8 cellular contexts compared by ENCODE assay signal in genomic region chr10:86411281-86411841, GRCh38. TPM values are rescaled to one million over a fixed set of nuclear protein-coding genes. Genes with fewer than 3 reads are reported as not detected.
A peak's percentile ranks its signal among the peaks of the same experiment; 100 is the strongest.
DNase-seq lines count a peak whose midpoint lies in the region; ATAC-seq and TF ChIP-seq lines count a peak whose summit lies in the region.

No MANE protein-coding gene starts in this region.

- DNase-seq in AG08396 (ENCODE audit: low spot score), result peak; percentile 51
- peak; percentile 69 for DNase-seq in activated CD8-positive, alpha-beta memory T cell treated with anti-CD3 and anti-CD28 coated beads, Interleukin-2, amount 10 ng/mL, durations not matched to agents 7 days and 5 days
- DNase-seq in left cardiac atrium, result peak; percentile 28
- DNase-seq in stimulated activated naive CD8-positive, alpha-beta T cell treated with anti-CD3 and anti-CD28 coated beads, Interleukin-15, amount 100 ng/mL, for 72 hours, result peak in 1 of 2 donors; percentile 31
- no peak for DNase-seq in thyroid gland

- no peaks in the 10 kb centered on the region for H3K9me3 ChIP-seq in thyroid gland

- 50 to 68% methylated on average over 7 of the region's 7 CpGs for WGBS in thyroid gland, 2 donors

- peak; percentile 37 for ATAC-seq in GM18870 (IDR thresholded peaks at IDR 0.05; ENCODE audit: unreplicated experiment)
- peak; percentile 55 for ATAC-seq in HG03432 (IDR thresholded peaks at IDR 0.05; ENCODE audit: unreplicated experiment)
- peak; percentile 81 for ATAC-seq in activated CD8-positive, alpha-beta memory T cell treated with anti-CD3 and anti-CD28 coated beads, Interleukin-2, amount 10 ng/mL, durations not matched to agents 7 days and 5 days
- ATAC-seq in left cardiac atrium, result peak; percentile 64 to 90
- ATAC-seq in stimulated activated naive CD8-positive, alpha-beta T cell treated with anti-CD3 and anti-CD28 coated beads, Interleukin-15, amount 100 ng/mL, for 72 hours, result peak; percentile 84
- ATAC-seq in HG02970 (IDR thresholded peaks at IDR 0.05; ENCODE audit: low FRiP score, unreplicated experiment), result no peak

- H3K36me3 ChIP-seq in thyroid gland, result no peaks in the 10 kb centered on the region

- H3K4me1 ChIP-seq in thyroid gland, result peaks cover 0 to 3% of the 10 kb centered on the region in 2 donors

- CTCF ChIA-PET in activated CD8-positive, alpha-beta memory T cell treated with anti-CD3 and anti-CD28 coated beads, Interleukin-2, amount 10 ng/mL, durations not matched to agents 7 days and 5 days (lab: Charles Lee), result interaction anchor here (0.5 to 5.5 kb wide), 7 partner anchors 10 to 449 kb away, joined by 3 to 87 read pairs (median 5); partner anchors contain the start of gene WAPL

- H3K27me3 Mint-ChIP-seq in activated CD8-positive, alpha-beta memory T cell treated with anti-CD3 and anti-CD28 coated beads, Interleukin-2, amount 10 ng/mL, durations not matched to agents 7 days and 5 days, result peaks cover 8% of the 10 kb centered on the region
- H3K27me3 Mint-ChIP-seq in stimulated activated naive CD8-positive, alpha-beta T cell treated with anti-CD3 and anti-CD28 coated beads, Interleukin-15, amount 100 ng/mL, for 72 hours, result no peaks in the 10 kb centered on the region

- H3K4me3 ChIP-seq in thyroid gland (replicated peaks in 1 of 3), result no peak overlapping the region

- intact Hi-C loops in left cardiac atrium (cut with DNase I), result no loop called here
- intact Hi-C loops in thyroid gland (cut with DNase I), result no loop called here

- H3K27ac ChIP-seq in thyroid gland, result no peak overlapping the region

- no peaks in the 10 kb centered on the region for H3K27me3 ChIP-seq in thyroid gland

- no peak for TF ChIP-seq POLR2A in thyroid gland (IDR thresholded peaks at IDR 0.05)

- peak overlapping the region; percentile 43 for H3K4me3 Mint-ChIP-seq in activated CD8-positive, alpha-beta memory T cell treated with anti-CD3 and anti-CD28 coated beads, Interleukin-2, amount 10 ng/mL, durations not matched to agents 7 days and 5 days
- peak overlapping the region; percentile 51 to 76 for H3K4me3 Mint-ChIP-seq in stimulated activated naive CD8-positive, alpha-beta T cell treated with anti-CD3 and anti-CD28 coated beads, Interleukin-15, amount 100 ng/mL, for 72 hours

- H3K27ac Mint-ChIP-seq in activated CD8-positive, alpha-beta memory T cell treated with anti-CD3 and anti-CD28 coated beads, Interleukin-2, amount 10 ng/mL, durations not matched to agents 7 days and 5 days, result peak overlapping the region; percentile 91
- H3K27ac Mint-ChIP-seq in stimulated activated naive CD8-positive, alpha-beta T cell treated with anti-CD3 and anti-CD28 coated beads, Interleukin-15, amount 100 ng/mL, for 72 hours, result peak overlapping the region; percentile 90 to 95

- peaks cover 7% of the 10 kb centered on the region for H3K9me3 Mint-ChIP-seq in activated CD8-positive, alpha-beta memory T cell treated with anti-CD3 and anti-CD28 coated beads, Interleukin-2, amount 10 ng/mL, durations not matched to agents 7 days and 5 days (ENCODE audit: low read depth)
- peaks cover 7 to 10% of the 10 kb centered on the region in 2 donors for H3K9me3 Mint-ChIP-seq in stimulated activated naive CD8-positive, alpha-beta T cell treated with anti-CD3 and anti-CD28 coated beads, Interleukin-15, amount 100 ng/mL, for 72 hours

- peaks cover 36% of the 10 kb centered on the region for H3K4me1 Mint-ChIP-seq in activated CD8-positive, alpha-beta memory T cell treated with anti-CD3 and anti-CD28 coated beads, Interleukin-2, amount 10 ng/mL, durations not matched to agents 7 days and 5 days
- H3K4me1 Mint-ChIP-seq in stimulated activated naive CD8-positive, alpha-beta T cell treated with anti-CD3 and anti-CD28 coated beads, Interleukin-15, amount 100 ng/mL, for 72 hours, result peaks cover 52% of the 10 kb centered on the region

- H3K36me3 Mint-ChIP-seq in activated CD8-positive, alpha-beta memory T cell treated with anti-CD3 and anti-CD28 coated beads, Interleukin-2, amount 10 ng/mL, durations not matched to agents 7 days and 5 days, result peaks cover 10% of the 10 kb centered on the region

- no peak for TF ChIP-seq CTCF in thyroid gland (IDR thresholded peaks at IDR 0.05)

RNA-seq across cellular contexts. Expression of gene GRID1, which starts 44.8 kb away (rescaled TPM):
- total RNA-seq in activated CD8-positive, alpha-beta memory T cell treated with anti-CD3 and anti-CD28 coated beads, Interleukin-2, amount 10 ng/mL, durations not matched to agents 7 days and 5 days, result not detected
- total RNA-seq in left cardiac atrium, result under 1 TPM; 0.52 to 0.59 TPM
- 10 to 100 TPM; 17.2 to 28.1 (median 23.6) TPM for total RNA-seq in thyroid gland

Comparison
In these comparisons a context has a peak if more than half of its experiments do, and no peak if none do; other contexts are left out.
1. DNase-seq: peak in AG08396 (single experiment), activated CD8-positive, alpha-beta memory T cell treated with anti-CD3 and anti-CD28 coated beads, Interleukin-2, amount 10 ng/mL, durations not matched to agents 7 days and 5 days (single experiment) and left cardiac atrium (single experiment); none in thyroid gland (0 of 2).
2. RNA of gene GRID1, which starts 44.8 kb away (total RNA-seq): 17.2 to 28.1 TPM in thyroid gland; 0.52 to 0.59 TPM in left cardiac atrium and not detected in activated CD8-positive, alpha-beta memory T cell treated with anti-CD3 and anti-CD28 coated beads, Interleukin-2, amount 10 ng/mL, durations not matched to agents 7 days and 5 days; every median in the first group is over 10 times any median in the second.